In the genomic region with DNA sequence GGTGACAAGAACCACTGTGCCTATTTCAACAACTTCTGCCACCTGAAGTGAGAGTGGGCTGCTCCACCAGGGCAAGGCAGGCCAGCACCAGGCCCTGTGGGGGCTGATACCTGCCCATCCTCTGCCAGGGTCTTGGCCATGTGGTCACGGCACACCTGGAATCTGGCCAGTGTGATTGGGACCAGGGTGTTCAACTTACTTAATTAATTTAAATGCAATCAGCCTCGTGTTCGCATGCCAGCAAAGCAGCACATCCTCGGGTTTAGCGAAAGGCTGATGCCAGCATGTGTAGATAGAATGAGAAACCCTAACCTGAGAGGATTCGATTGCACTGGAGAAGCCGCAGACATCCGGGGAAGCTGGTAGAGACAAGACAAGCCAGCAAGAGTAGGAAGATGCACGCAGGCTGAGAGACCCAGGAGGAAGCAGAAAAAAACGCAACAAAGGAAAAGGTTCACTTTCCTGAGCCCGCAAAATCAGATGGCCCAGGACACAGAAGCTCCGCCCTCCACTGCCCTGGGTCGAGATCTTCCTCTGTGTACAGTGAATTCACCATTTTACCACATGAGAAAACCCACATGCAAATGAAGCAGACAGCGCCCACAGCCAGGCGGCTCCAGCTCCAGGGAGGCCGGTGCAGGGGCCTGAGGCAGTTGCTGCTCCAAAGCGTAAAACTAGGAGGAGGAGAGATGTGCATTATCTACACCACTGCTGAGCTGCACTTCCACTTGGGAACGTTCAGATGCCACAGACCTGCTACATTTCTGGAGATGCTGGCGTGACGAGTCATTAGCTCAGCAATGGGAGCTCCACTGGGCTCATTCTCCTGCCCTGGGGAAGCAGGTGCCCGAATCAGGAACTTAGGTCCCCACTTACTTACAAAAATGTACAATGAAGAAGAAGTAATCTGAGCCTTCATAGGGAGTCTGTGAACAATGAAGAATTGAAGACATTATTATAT, we compare ENCODE assay signal across 1 cellular context.
TF ChIP-seq lines count a peak whose summit lies in the region.

No MANE protein-coding gene starts in this region.

TF ChIP-seq in GM23338, 12 proteins besides CTCF, POLR2A, EP300 and RAD21 (continued from another document):
- no peak for TF ChIP-seq ZNF462 (CRISPR knock-in tag; IDR thresholded peaks at IDR 0.05)
TF ChIP-seq in GM23338: peak in this region for 0.
